Comparison of ENCODE assay signal across 11 cellular contexts in genomic region chr12:108338915-108339657, GRCh38. TPM values are rescaled to one million over a fixed set of nuclear protein-coding genes. Genes with fewer than 3 reads are reported as not detected.
A peak's percentile ranks its signal among the peaks of the same experiment; 100 is the strongest.
DNase-seq lines count a peak whose midpoint lies in the region; ATAC-seq, FAIRE-seq and TF ChIP-seq lines count a peak whose summit lies in the region.
"Had no signal": no experiment of that assay in that cellular context is flagged by ENCODE, and none has a peak within 500 bp of the region (broad histone marks: within the 10 kb centered on the region; RNA-seq: fewer than 3 reads in every experiment).

CMKLR1 (minus strand) TSS chr12:108339311; CDS start chr12:108293591, 45,720 bp downstream.

- peak; percentile 85 for ATAC-seq in Right ventricle myocardium superior (ENCODE audit: poor library complexity)
- ATAC-seq in natural killer cell, result peak; percentile 13 to 48 (median 35)

- no TSS peak for BruUV-seq in MCF 10A (replicated peaks; lab: Mats Ljungman, UMichigan)

- DNase-seq in breast epithelium (ENCODE audit: low spot score in 2 of 2) (peak in 1 of 2 donors; percentile 21), MCF 10A (ENCODE audit: unreplicated experiment) (no peak), Right ventricle myocardium superior (peak; percentile 79), natural killer cell (no peak), vagina (ENCODE audit: extremely low spot score in 2 of 2) (no peak), small intestine (no peak), NCI-H1694 (lab: John Stamatoyannopoulos, UW) (no peak), NCI-H2196 treated with DMSO at 0.1 percent for 48 hours (lab: John Stamatoyannopoulos, UW; ENCODE audit: unreplicated experiment) (no peak)
- DNase-seq: activated T-cell treated with anti-CD3 and anti-CD28 coated beads, Interleukin-2, amount 50 U/mL, for 24 hours; NCI-H1436 treated with DMSO at 0.1 percent for 48 hours had no signal

- no peak for FAIRE-seq in small intestine (lab: Jason Lieb, UNC)
- FAIRE-seq: GM18507 had no signal

- H3K9me3 Mint-ChIP-seq in MCF 10A (ENCODE audit: unreplicated experiment) (no peaks in the 10 kb centered on the region), natural killer cell (no peaks in the 10 kb centered on the region)
- H3K9me3 Mint-ChIP-seq: activated T-cell treated with anti-CD3 and anti-CD28 coated beads, Interleukin-2, amount 50 U/mL, for 24 hours had no signal

- TF ChIP-seq CTCF in breast epithelium (IDR thresholded peaks at IDR 0.05) (no peak), MCF 10A (IDR thresholded peaks at IDR 0.05; ENCODE audit: unreplicated experiment) (no peak), natural killer cell (IDR thresholded peaks at IDR 0.05) (no peak), vagina (IDR thresholded peaks at IDR 0.05) (no peak)

- H3K4me3 ChIP-seq in breast epithelium (peak within 1 kb of the TSS; percentile 32 to 55 (median 35)), vagina (peak within 1 kb of the TSS; percentile 26 to 34), small intestine (ENCODE audit: low read depth in 1 of 2, low read length in 2 of 2) (no peak within 1 kb of the TSS)

- H3K36me3 ChIP-seq in breast epithelium (no peaks in the 10 kb centered on the region), vagina (no peaks in the 10 kb centered on the region), small intestine (ENCODE audit: control insufficient read depth in 2 of 2, insufficient read depth in 2 of 2, low read length in 2 of 2) (no peaks in the 10 kb centered on the region)

- H3K4me1 Mint-ChIP-seq in MCF 10A (ENCODE audit: insufficient read depth, unreplicated experiment) (peaks cover 5% of the 10 kb centered on the region), natural killer cell (peaks cover 47 to 73% of the 10 kb centered on the region in 2 donors)

- TF ChIP-seq POLR2A in breast epithelium (IDR thresholded peaks at IDR 0.05) (no peak), vagina (IDR thresholded peaks at IDR 0.05) (no peak)

- H3K9me3 ChIP-seq in breast epithelium (no peaks in the 10 kb centered on the region), vagina (no peaks in the 10 kb centered on the region), small intestine (ENCODE audit: control insufficient read depth, low read depth) (no peaks in the 10 kb centered on the region)

- WGBS in small intestine, 3 donors, result 6 to 12% (median 12%) methylated on average over 20 to 24 of the region's 24 CpGs

- POLR2A ChIA-PET in MCF 10A (lab: Yijun Ruan, JAX), result no interaction called here

- H3K4me1 ChIP-seq in breast epithelium (no peaks in the 10 kb centered on the region), vagina (peaks cover 8% of the 10 kb centered on the region), small intestine (ENCODE audit: control insufficient read depth in 2 of 2, insufficient read depth in 1 of 2, low read depth in 1 of 2, low read length in 1 of 2) (no peaks in the 10 kb centered on the region)

- CTCF ChIA-PET in MCF 10A (lab: Yijun Ruan, JAX), result interaction anchor here (0.7 kb wide), 3 partner anchors 61 to 725 kb away, joined by 3 to 4 read pairs (median 3); no protein-coding TSS in a partner anchor

- no peak within 1 kb of the TSS for H3K27ac Mint-ChIP-seq in MCF 10A (ENCODE audit: low read depth, unreplicated experiment)
- peak within 1 kb of the TSS; percentile 94 to 96 for H3K27ac Mint-ChIP-seq in natural killer cell
- H3K27ac Mint-ChIP-seq: activated T-cell treated with anti-CD3 and anti-CD28 coated beads, Interleukin-2, amount 50 U/mL, for 24 hours had no signal

- H3K27ac ChIP-seq in breast epithelium, result peak within 1 kb of the TSS in 1 of 2 donors; percentile 74
- H3K27ac ChIP-seq in vagina, result peak within 1 kb of the TSS; percentile 13
- H3K27ac ChIP-seq in small intestine (ENCODE audit: low read depth in 1 of 2, low read length in 1 of 2), result no peak within 1 kb of the TSS

- H3K4me3 Mint-ChIP-seq in MCF 10A (ENCODE audit: unreplicated experiment) (no peak within 1 kb of the TSS), natural killer cell (peak within 1 kb of the TSS; percentile 91)
- H3K4me3 Mint-ChIP-seq: activated T-cell treated with anti-CD3 and anti-CD28 coated beads, Interleukin-2, amount 50 U/mL, for 24 hours had no signal

- no peaks in the 10 kb centered on the region for H3K27me3 Mint-ChIP-seq in MCF 10A (ENCODE audit: insufficient read depth, unreplicated experiment)
- no peaks in the 10 kb centered on the region for H3K27me3 Mint-ChIP-seq in natural killer cell (ENCODE audit: low read depth in 2 of 2)

- intact Hi-C loops in breast epithelium (cut with DNase I; ENCODE audit: low total_unique reads) (no loop called here), MCF 10A (cut with micrococcal nuclease) (loop anchor here (5.0 kb wide), 1 partner anchor 173 kb away; no protein-coding TSS in a partner anchor), Right ventricle myocardium superior (cut with DNase I) (no loop called here), natural killer cell (cut with micrococcal nuclease) (loop anchor here (10.0 kb wide), 3 partner anchors 54 to 296 kb away; partner anchors contain the start of gene SELPLG), vagina (cut with DNase I) (no loop called here)

- H3K36me3 Mint-ChIP-seq in MCF 10A (ENCODE audit: insufficient read depth, unreplicated experiment) (no peaks in the 10 kb centered on the region), natural killer cell (peaks cover 8% of the 10 kb centered on the region)

- no peaks in the 10 kb centered on the region for H3K27me3 ChIP-seq in breast epithelium
- H3K27me3 ChIP-seq in vagina, result no peaks in the 10 kb centered on the region
- H3K27me3 ChIP-seq in small intestine (ENCODE audit: control insufficient read depth in 2 of 2, insufficient read depth in 2 of 2, low read length in 2 of 2), result no peaks in the 10 kb centered on the region

RNA-seq across cellular contexts. Expression of gene CMKLR1, which starts in this region (rescaled TPM):
- total RNA-seq in breast epithelium, result 10 to 100 TPM in 1 of 3 donors, 1 to 10 TPM in 2; 4.9 to 30.2 (median 9.1) TPM
- total RNA-seq in MCF 10A (2022), result 0.12 and 0.25 TPM in 2 replicates
- total RNA-seq in Right ventricle myocardium superior, result 7.2 TPM
- 10 to 100 TPM; 40.7 to 99.1 (median 63.2) TPM for total RNA-seq in natural killer cell
- total RNA-seq in vagina, result 10.1 TPM
- 1 to 10 TPM; 1.1 to 5.5 (median 1.4) TPM for polyA plus RNA-seq in small intestine

Comparison
In these comparisons a context has a peak if more than half of its experiments do, and no peak if none do; other contexts are left out.
1. intact Hi-C loops: an anchor here in MCF 10A (5.0 kb wide) and natural killer cell (10.0 kb wide); none called in breast epithelium, Right ventricle myocardium superior and vagina.
2. H3K4me3 ChIP-seq: peak in breast epithelium (3 of 3) and vagina (2 of 2); none in small intestine (0 of 2).